12 cellular contexts compared by ENCODE assay signal in genomic region chr3:141845407-141846049, GRCh38. TPM values are rescaled to one million over a fixed set of nuclear protein-coding genes. Genes with fewer than 3 reads are reported as not detected.
DNase-seq lines count a peak whose midpoint lies in the region; ATAC-seq, FAIRE-seq and TF ChIP-seq lines count a peak whose summit lies in the region.
"Had no signal": no experiment of that assay in that cellular context is flagged by ENCODE, and none has a peak within 500 bp of the region (broad histone marks: within the 10 kb centered on the region; RNA-seq: fewer than 3 reads in every experiment).

No MANE protein-coding gene starts in this region.

- no peak overlapping the region for H3K4me3 ChIP-seq in endothelial cell of umbilical vein (replicated peaks in 1 of 3; ENCODE audit: insufficient read depth in 1 of 3, low read depth in 1 of 3, low read length in 3 of 3)
- H3K4me3 ChIP-seq: upper lobe of left lung had no signal

- H3K4me2 ChIP-seq in endothelial cell of umbilical vein (ENCODE audit: insufficient read depth, low read length) = no peak overlapping the region
- H3K4me2 ChIP-seq: KMS-11 had no signal

- no peak overlapping the region for H3K9ac ChIP-seq in endothelial cell of umbilical vein (replicated peaks; ENCODE audit: extremely low read depth, insufficient read depth, low read length)
- H3K9ac ChIP-seq: KMS-11 had no signal

- peak overlapping the region; percentile 9 for H2AFZ ChIP-seq in endothelial cell of umbilical vein (ENCODE audit: low read depth, low read length)

- H3K27me3 ChIP-seq in endothelial cell of umbilical vein (ENCODE audit: control insufficient read depth in 2 of 2, insufficient read depth in 2 of 2, low read length in 2 of 2) = no peaks in the 10 kb centered on the region
- H3K27me3 ChIP-seq: upper lobe of left lung had no signal

- H4K20me1 ChIP-seq in endothelial cell of umbilical vein (replicated peaks; ENCODE audit: control insufficient read depth, extremely low read depth, insufficient read depth, low read length) = no peaks in the 10 kb centered on the region

- DNase-seq in NCI-H82 (lab: John Stamatoyannopoulos, UW) = peak; percentile 21
- DNase-seq in NCI-H82 treated with DMSO at 0.1 percent for 48 hours (lab: John Stamatoyannopoulos, UW; ENCODE audit: unreplicated experiment) = no peak
- DNase-seq in activated CD4-positive, alpha-beta T cell treated with anti-CD3 and anti-CD28 coated beads for 48 hours = peak; percentile 20
- no peak for DNase-seq in endothelial cell of umbilical vein (ENCODE audit: low read depth, low spot score)
- peak; percentile 41 for DNase-seq in stimulated activated CD8-positive, alpha-beta memory T cell treated with anti-CD3 and anti-CD28 coated beads, Interleukin-4, amount 100 ng/mL, for 48 hours
- DNase-seq in NCI-H2029 (lab: John Stamatoyannopoulos, UW) = no peak
- DNase-seq: 8988T, upper lobe of left lung had no signal

- no peak for FAIRE-seq in endothelial cell of umbilical vein (lab: Jason Lieb, UNC)
- FAIRE-seq: TTC549 had no signal

- dilution Hi-C loops in endothelial cell of umbilical vein (cut with MboI; ENCODE audit: extremely low pct_ligation_motif_present, low sequenced_read_pairs) = no loop called here

- H3K9me1 ChIP-seq in endothelial cell of umbilical vein (replicated peaks; ENCODE audit: control insufficient read depth, extremely low read depth, insufficient read depth, low read length) = no peaks in the 10 kb centered on the region

- ATAC-seq in HG03469 (IDR thresholded peaks at IDR 0.05; ENCODE audit: unreplicated experiment) = no peak
- no peak for ATAC-seq in HG02852 (IDR thresholded peaks at IDR 0.05; ENCODE audit: unreplicated experiment)

- BruUV-seq in endothelial cell of umbilical vein (replicated peaks; lab: Mats Ljungman, UMichigan) = no TSS peak

- CTCF ChIA-PET in endothelial cell of umbilical vein (lab: Charles Lee) = interaction anchor here (0.5 to 2.3 kb wide), 5 partner anchors 16 to 107 kb away, joined by 3 to 8 read pairs (median 3); partner anchors contain the start of gene RNF7

- H3K9me3 ChIP-seq in endothelial cell of umbilical vein (replicated peaks; ENCODE audit: control insufficient read depth, insufficient read depth, low read length) = no peaks in the 10 kb centered on the region
- H3K9me3 ChIP-seq: upper lobe of left lung had no signal

- TF ChIP-seq POLR2A in endothelial cell of umbilical vein (IDR thresholded peaks at IDR 0.05; ENCODE audit: low read depth, low read length) = no peak

- TF ChIP-seq CTCF in endothelial cell of umbilical vein (IDR thresholded peaks at IDR 0.05; ENCODE audit: extremely low read depth in 1 of 2, insufficient read depth in 1 of 2, low read depth in 1 of 2, low read length in 2 of 2) = no peak

- no peaks in the 10 kb centered on the region for H3K36me3 ChIP-seq in endothelial cell of umbilical vein (ENCODE audit: control insufficient read depth in 2 of 2, extremely low read depth in 1 of 2, insufficient read depth in 2 of 2, low read length in 2 of 2)
- H3K36me3 ChIP-seq: upper lobe of left lung had no signal

- no peak overlapping the region for H3K27ac ChIP-seq in endothelial cell of umbilical vein (ENCODE audit: insufficient read depth, low read depth, low read length)
- H3K27ac ChIP-seq: KMS-11 had no signal

- POLR2A ChIA-PET in endothelial cell of umbilical vein (lab: Charles Lee) = no interaction called here

- intact Hi-C loops in endothelial cell of umbilical vein (cut with micrococcal nuclease) = no loop called here

- H3K79me2 ChIP-seq in endothelial cell of umbilical vein (ENCODE audit: control insufficient read depth, insufficient read depth, low read length) = no peaks in the 10 kb centered on the region

- H3K4me1 ChIP-seq in endothelial cell of umbilical vein (ENCODE audit: control insufficient read depth, extremely low read depth, insufficient read depth, low read length) = peaks cover 20% of the 10 kb centered on the region

TF ChIP-seq in endothelial cell of umbilical vein, 7 proteins besides CTCF, POLR2A, EP300 and RAD21:
- no peak for TF ChIP-seq MAX (IDR thresholded peaks at IDR 0.05; ENCODE audit: insufficient read depth, insufficient read length)
- no peak for TF ChIP-seq POLR2AphosphoS5 (IDR thresholded peaks at IDR 0.05; ENCODE audit: insufficient read depth, low read depth, low read length)
- no peak for TF ChIP-seq FOS (IDR thresholded peaks at IDR 0.05; ENCODE audit: borderline replicate concordance, insufficient read depth, low read length)
- TF ChIP-seq EZH2 (IDR thresholded peaks at IDR 0.05; ENCODE audit: borderline replicate concordance, low read depth, low read length, severe bottlenecking) = no peak
- TF ChIP-seq GATA2 (IDR thresholded peaks at IDR 0.05; ENCODE audit: insufficient read depth, insufficient read length, low read depth, low read length) = no peak
- no peak for TF ChIP-seq MYC (IDR thresholded peaks at IDR 0.05; ENCODE audit: low read depth, low read length)
- no peak for TF ChIP-seq JUN (IDR thresholded peaks at IDR 0.05; ENCODE audit: borderline replicate concordance, insufficient read depth, insufficient read length, low read depth)

RNA-seq across cellular contexts. Expression of gene ATP1B3, which starts 30.9 kb away (rescaled TPM):
- 198 and 227 TPM in 2 replicates for total RNA-seq in endothelial cell of umbilical vein
- polyA plus RNA-seq in endothelial cell of umbilical vein = 243 and 279 TPM in 2 replicates
- 222 and 229 TPM in 2 replicates for polyA plus RNA-seq in endothelial cell of umbilical vein (2011; cell fraction: cytosol; rRNA removed)
- polyA plus RNA-seq in endothelial cell of umbilical vein (2011; cell fraction: nucleus; rRNA removed) = 125 and 161 TPM in 2 replicates
- 232 and 271 TPM in 2 replicates for polyA plus RNA-seq in endothelial cell of umbilical vein (2012)
- polyA minus RNA-seq in endothelial cell of umbilical vein = 190 and 197 TPM in 2 replicates
- 202 TPM for polyA minus RNA-seq in endothelial cell of umbilical vein (2011; cell fraction: cytosol; rRNA and poly(A)+ RNA removed)
- 48.1 and 57.8 TPM in 2 replicates for polyA minus RNA-seq in endothelial cell of umbilical vein (2011; cell fraction: nucleus; rRNA and poly(A)+ RNA removed)

Comparison
In these comparisons a context has a peak if more than half of its experiments do, and no peak if none do; other contexts are left out.
1. DNase-seq: peak in NCI-H82 (single experiment), activated CD4-positive, alpha-beta T cell treated with anti-CD3 and anti-CD28 coated beads for 48 hours (single experiment) and stimulated activated CD8-positive, alpha-beta memory T cell treated with anti-CD3 and anti-CD28 coated beads, Interleukin-4, amount 100 ng/mL, for 48 hours (single experiment); none in NCI-H82 treated with DMSO at 0.1 percent for 48 hours (single experiment), endothelial cell of umbilical vein (single experiment) and NCI-H2029 (single experiment).